Comparison of ENCODE assay signal across 22 cellular contexts in the genomic region with DNA sequence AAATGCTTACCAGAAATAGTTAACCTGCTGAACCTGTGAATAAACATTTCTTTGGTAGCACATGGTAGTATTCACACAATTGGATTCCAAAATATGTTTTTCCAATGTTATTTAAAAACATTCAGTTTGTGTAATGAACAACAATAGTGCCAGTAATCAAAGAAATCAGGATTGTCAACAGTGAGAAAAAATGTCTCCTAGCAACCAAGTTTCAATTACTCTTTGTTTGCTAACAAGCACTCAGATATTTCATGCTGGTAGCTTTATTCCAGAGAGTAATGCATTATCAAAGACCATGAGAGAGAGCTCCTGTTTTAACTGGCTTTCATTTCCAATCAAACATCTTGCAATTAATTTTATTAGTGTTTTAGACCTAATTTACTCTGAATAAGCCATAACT.
DNase-seq lines count a peak whose midpoint lies in the region; ATAC-seq lines count a peak whose summit lies in the region.
"Had no signal": no experiment of that assay in that cellular context is flagged by ENCODE, and none has a peak within 500 bp of the region (broad histone marks: within the 10 kb centered on the region; RNA-seq: fewer than 3 reads in every experiment).

No MANE protein-coding gene starts in this region.

- H3K9me3 Mint-ChIP-seq in T-cell, result peaks cover 0 to 8% (median 2%) of the 10 kb centered on the region in 3 donors

- H3K36me3 Mint-ChIP-seq in T-cell, result no peaks in the 10 kb centered on the region
- H3K36me3 Mint-ChIP-seq: activated naive CD4-positive, alpha-beta T cell treated with anti-CD3 and anti-CD28 coated beads, Interleukin-2, amount 50 U/mL, for 24 hours; brain; stimulated activated effector memory CD8-positive, alpha-beta T cell treated with anti-CD3 and anti-CD28 coated beads, Interleukin-12 subunit alpha, Interleukin-12 subunit beta, amount 100 ng/mL, for 72 hours had no signal

- POLR2A ChIA-PET in T-cell (lab: Charles Lee), result no interaction called here

- H3K27ac Mint-ChIP-seq in T-cell, result no peak overlapping the region
- H3K27ac Mint-ChIP-seq: activated naive CD4-positive, alpha-beta T cell treated with anti-CD3 and anti-CD28 coated beads, Interleukin-2, amount 50 U/mL, for 24 hours; activated T-cell treated with anti-CD3 and anti-CD28 coated beads, Interleukin-2, amount 50 U/mL, for 72 hours; HFFc6; stimulated activated effector memory CD8-positive, alpha-beta T cell treated with anti-CD3 and anti-CD28 coated beads, Interleukin-12 subunit alpha, Interleukin-12 subunit beta, amount 100 ng/mL, for 72 hours had no signal

- peak overlapping the region; percentile 62 for H3K27ac ChIP-seq in cingulate gyrus (ENCODE audit: low read depth, low read length)
- H3K27ac ChIP-seq: right lobe of liver, tibial artery had no signal

- no peaks in the 10 kb centered on the region for H3K27me3 Mint-ChIP-seq in T-cell
- H3K27me3 Mint-ChIP-seq: activated naive CD4-positive, alpha-beta T cell treated with anti-CD3 and anti-CD28 coated beads, Interleukin-2, amount 50 U/mL, for 24 hours had no signal

- H3K4me3 Mint-ChIP-seq in T-cell, result no peak overlapping the region
- H3K4me3 Mint-ChIP-seq: activated naive CD4-positive, alpha-beta T cell treated with anti-CD3 and anti-CD28 coated beads, Interleukin-2, amount 50 U/mL, for 24 hours; activated T-cell treated with anti-CD3 and anti-CD28 coated beads, Interleukin-2, amount 50 U/mL, for 72 hours; HFFc6; stimulated activated effector memory CD8-positive, alpha-beta T cell treated with anti-CD3 and anti-CD28 coated beads, Interleukin-12 subunit alpha, Interleukin-12 subunit beta, amount 100 ng/mL, for 72 hours had no signal

- no peak for ATAC-seq in HG03457 (IDR thresholded peaks at IDR 0.05; ENCODE audit: unreplicated experiment)
- no peak for ATAC-seq in T-cell (replicated peaks in 1 of 4)
- ATAC-seq: activated T-cell treated with anti-CD3 and anti-CD28 coated beads, Interleukin-2, amount 50 U/mL, for 72 hours; left ventricle myocardium superior; right lobe of liver; stimulated activated effector memory CD8-positive, alpha-beta T cell treated with anti-CD3 and anti-CD28 coated beads, Interleukin-12 subunit alpha, Interleukin-12 subunit beta, amount 100 ng/mL, for 72 hours had no signal

- H3K4me1 Mint-ChIP-seq in T-cell, result no peaks in the 10 kb centered on the region
- H3K4me1 Mint-ChIP-seq: activated naive CD4-positive, alpha-beta T cell treated with anti-CD3 and anti-CD28 coated beads, Interleukin-2, amount 50 U/mL, for 24 hours; stimulated activated effector memory CD8-positive, alpha-beta T cell treated with anti-CD3 and anti-CD28 coated beads, Interleukin-12 subunit alpha, Interleukin-12 subunit beta, amount 100 ng/mL, for 72 hours had no signal

- CTCF ChIA-PET in T-cell (lab: Charles Lee), result no interaction called here

- peak; percentile 15 for DNase-seq in DMS53 treated with DMSO at 0.1 percent for 48 hours (lab: John Stamatoyannopoulos, UW; ENCODE audit: unreplicated experiment)
- DNase-seq in NCI-H2029 (lab: John Stamatoyannopoulos, UW), result peak; percentile 7
- DNase-seq in medulla oblongata (ENCODE audit: extremely low spot score), result peak; percentile 50
- DNase-seq in amygdala (lab: John Stamatoyannopoulos, UW), result no peak
- DNase-seq in T-cell, result no peak
- DNase-seq in AG08396 (ENCODE audit: low spot score), result no peak
- DNase-seq: activated CD4-positive, CD25-positive, alpha-beta regulatory T cell; activated T-cell treated with anti-CD3 and anti-CD28 coated beads, Interleukin-2, amount 50 U/mL, for 72 hours; Caco-2; cortex of kidney; HFFc6; left ventricle myocardium superior; NCI-H2171; right lobe of liver; SK-N-SH; stimulated activated CD4-positive, alpha-beta T cell treated with anti-CD3 and anti-CD28 coated beads, Interleukin-15, amount 100 ng/mL, for 24 hours; tibial artery had no signal

Comparison
In these comparisons a context has a peak if more than half of its experiments do, and no peak if none do; other contexts are left out.
1. DNase-seq: peak in DMS53 treated with DMSO at 0.1 percent for 48 hours (single experiment), NCI-H2029 (single experiment) and medulla oblongata (single experiment); none in amygdala (0 of 56), T-cell (0 of 34) and AG08396 (single experiment).